Comparison of ENCODE assay signal across 17 cellular contexts in genomic region chr13:23515116-23515515, GRCh38. TPM values are rescaled to one million over a fixed set of nuclear protein-coding genes. Genes with fewer than 3 reads are reported as not detected.
DNase-seq lines count a peak whose midpoint lies in the region; ATAC-seq, FAIRE-seq and TF ChIP-seq lines count a peak whose summit lies in the region.
"Had no signal": no experiment of that assay in that cellular context is flagged by ENCODE, and none has a peak within 500 bp of the region (broad histone marks: within the 10 kb centered on the region; RNA-seq: fewer than 3 reads in every experiment).

No MANE protein-coding gene starts in this region.

- FAIRE-seq in GM12878 (lab: Jason Lieb, UNC) = no peak
- FAIRE-seq: D721Med, G401.6 had no signal

- H3K27ac Mint-ChIP-seq in nephron progenitor cell = peak overlapping the region; percentile 8
- H3K27ac Mint-ChIP-seq: B cell; CD8-positive, alpha-beta T cell had no signal

- BruUV-seq in GM12878 (replicated peaks; lab: Mats Ljungman, UMichigan) = no TSS peak

- no peak overlapping the region; the same call in 1 of the 2 replicates for H3K27ac ChIP-seq in GM12878 (ENCODE audit: control insufficient read depth, insufficient read depth)
- no peak overlapping the region for H3K27ac ChIP-seq in caudate nucleus (ENCODE audit: low read depth, low read length)
- H3K27ac ChIP-seq: BLaER1 treated with 17β-estradiol and CSF1 and Interleukin-3, amounts not matched to agents 10 nM and 100 nM; GM23248; HL-60 had no signal

- POLR2A ChIA-PET in GM12878 (lab: Charles Lee) = no interaction called here

- RAD21 ChIA-PET in GM12878 (lab: Charles Lee; ENCODE audit: unreplicated experiment) = no interaction called here

- no peaks in the 10 kb centered on the region; a peak in 1 of 4 replicates for H3K27me3 ChIP-seq in GM12878 (replicated peaks in 1 of 2; ENCODE audit: control insufficient read depth in 2 of 2, insufficient read depth in 2 of 2, low read length in 1 of 2)
- H3K27me3 ChIP-seq: BLaER1 treated with 17β-estradiol and CSF1 and Interleukin-3, amounts not matched to agents 10 nM and 100 nM had no signal

- SMC1A ChIA-PET in GM12878 (lab: Charles Lee; ENCODE audit: uncharacterized antibody, unreplicated experiment) = no interaction called here

- no peaks in the 10 kb centered on the region for H3K79me2 ChIP-seq in GM12878 (ENCODE audit: control insufficient read depth, insufficient read depth, low read length)

- CTCF ChIA-PET in GM12878 (lab: Yijun Ruan, JAX) = interaction anchor here (1.0 kb wide), 1 partner anchor 404 kb away, joined by 3 read pairs; no protein-coding TSS in a partner anchor

- no peak for ATAC-seq in GM12878
- no peak for ATAC-seq in GM21515 (IDR thresholded peaks at IDR 0.05; ENCODE audit: unreplicated experiment)
- no peak for ATAC-seq in omental fat pad (ENCODE audit: low FRiP score)
- ATAC-seq: CD8-positive, alpha-beta T cell had no signal

- no peak for TF ChIP-seq POLR2A in GM12878 (IDR thresholded peaks at IDR 0.05; ENCODE audit: low read depth, low read length)

- H3K36me3 ChIP-seq in GM12878 (ENCODE audit: control insufficient read depth in 2 of 2, insufficient read depth in 2 of 2, low read length in 1 of 2) = no peaks in the 10 kb centered on the region
- H3K36me3 ChIP-seq: BLaER1 treated with 17β-estradiol and CSF1 and Interleukin-3, amounts not matched to agents 10 nM and 100 nM; HAP-1 had no signal

- H3K4me1 ChIP-seq in GM12878 (ENCODE audit: control insufficient read depth, insufficient read depth, low read length) = peaks cover 12% of the 10 kb centered on the region
- H3K4me1 ChIP-seq: BLaER1 treated with 17β-estradiol and CSF1 and Interleukin-3, amounts not matched to agents 10 nM and 100 nM; HAP-1 had no signal

- DNase-seq in NCI-H748 (lab: John Stamatoyannopoulos, UW; ENCODE audit: unreplicated experiment) (peak; percentile 30), NCI-H748 treated with DMSO at 0.1 percent for 48 hours (lab: John Stamatoyannopoulos, UW) (no peak), GM12878 (ENCODE audit: low read depth, low spot score) (no peak), nephron progenitor cell (no peak), omental fat pad (ENCODE audit: low spot score) (no peak), caudate nucleus (lab: John Stamatoyannopoulos, UW) (no peak)
- DNase-seq: 8988T; Caco-2; CD8-positive, alpha-beta T cell; GM23248 had no signal

- TF ChIP-seq EP300 in GM12878 (IDR thresholded peaks at IDR 0.05; ENCODE audit: borderline replicate concordance in 1 of 2, control insufficient read depth in 1 of 2, low read depth in 2 of 2, low read length in 2 of 2) = no peak

- peaks cover 4% of the 10 kb centered on the region for H3K9me3 Mint-ChIP-seq in nephron progenitor cell
- H3K9me3 Mint-ChIP-seq: CD8-positive, alpha-beta T cell had no signal

- no peaks in the 10 kb centered on the region for H4K20me1 ChIP-seq in GM12878 (ENCODE audit: control insufficient read depth, insufficient read depth)
- H4K20me1 ChIP-seq: BLaER1 treated with 17β-estradiol and CSF1 and Interleukin-3, amounts not matched to agents 10 nM and 100 nM had no signal

- H3K4me1 Mint-ChIP-seq in nephron progenitor cell = peaks cover 61% of the 10 kb centered on the region
- H3K4me1 Mint-ChIP-seq: B cell had no signal

- no peak overlapping the region for H3K4me2 ChIP-seq in GM12878 (ENCODE audit: control insufficient read depth, insufficient read depth)
- H3K4me2 ChIP-seq: BLaER1 treated with 17β-estradiol and CSF1 and Interleukin-3, amounts not matched to agents 10 nM and 100 nM had no signal

- H3K27me3 Mint-ChIP-seq in nephron progenitor cell (ENCODE audit: low read depth, poor library complexity) = peaks cover 6% of the 10 kb centered on the region

- intact Hi-C loops in GM12878 (cut with micrococcal nuclease; ENCODE audit: unreplicated experiment) = no loop called here

- H3K4me3 Mint-ChIP-seq in nephron progenitor cell = no peak overlapping the region
- H3K4me3 Mint-ChIP-seq: B cell; CD8-positive, alpha-beta T cell had no signal

- no peak for TF ChIP-seq CTCF in GM12878 (IDR thresholded peaks at IDR 0.05 in 2 of 3, conservative IDR thresholded peaks at IDR 0.05 in 1 of 3; ENCODE audit: control insufficient read depth in 2 of 3, extremely low read depth in 1 of 3, insufficient read depth in 1 of 3, low read depth in 3 of 3, low read length in 3 of 3)
- no peak for TF ChIP-seq CTCF in nephron progenitor cell (IDR thresholded peaks at IDR 0.05)
- TF ChIP-seq CTCF in omental fat pad (IDR thresholded peaks at IDR 0.05) = no peak

- in situ Hi-C loops in GM12878 (cut with MboI) = no loop called here

- no peak overlapping the region for H3K4me3 ChIP-seq in GM12878
- H3K4me3 ChIP-seq: BLaER1 treated with 17β-estradiol and CSF1 and Interleukin-3, amounts not matched to agents 10 nM and 100 nM; GM23248; HAP-1 had no signal

- WGBS in GM12878 (ENCODE audit: insufficient coverage, insufficient replicate concordance, low lambda C conversion rate, missing lambda C conversion rate) = 5% methylated on average over 2 of the region's 2 CpGs

- no peak overlapping the region for H3K9ac ChIP-seq in GM12878 (ENCODE audit: control insufficient read depth, insufficient read depth, low read length)
- H3K9ac ChIP-seq: BLaER1 treated with 17β-estradiol and CSF1 and Interleukin-3, amounts not matched to agents 10 nM and 100 nM; GM23248 had no signal

- no peaks in the 10 kb centered on the region for H3K9me3 ChIP-seq in GM12878 (replicated peaks; ENCODE audit: control insufficient read depth, insufficient read depth, low read length)
- H3K9me3 ChIP-seq: BLaER1 treated with 17β-estradiol and CSF1 and Interleukin-3, amounts not matched to agents 10 nM and 100 nM; Caco-2; HAP-1 had no signal

- TF ChIP-seq RAD21 in GM12878 (IDR thresholded peaks at IDR 0.05; ENCODE audit: insufficient read depth, low read depth, low read length) = no peak

- no peaks in the 10 kb centered on the region for H3K36me3 Mint-ChIP-seq in nephron progenitor cell (ENCODE audit: low read depth)
- H3K36me3 Mint-ChIP-seq: CD8-positive, alpha-beta T cell had no signal

- H2AFZ ChIP-seq in GM12878 (ENCODE audit: control insufficient read depth, low read depth, low read length) = peak overlapping the region; percentile 36
- H2AFZ ChIP-seq: GM23248 had no signal

TF ChIP-seq in GM12878, 131 proteins besides CTCF, POLR2A, EP300 and RAD21 (continues in another document):
- TF ChIP-seq IKZF1 (conservative IDR thresholded peaks at IDR 0.05) = no peak
- no peak for TF ChIP-seq NFXL1 (IDR thresholded peaks at IDR 0.05; ENCODE audit: borderline replicate concordance)
- TF ChIP-seq MXI1 (IDR thresholded peaks at IDR 0.05; ENCODE audit: low read depth, low read length) = no peak
- no peak for TF ChIP-seq MYB (IDR thresholded peaks at IDR 0.05; ENCODE audit: borderline replicate concordance, low read depth, low read length)
- TF ChIP-seq GATAD2B (conservative IDR thresholded peaks at IDR 0.05; ENCODE audit: low read depth) = no peak
- TF ChIP-seq BMI1 (IDR thresholded peaks at IDR 0.05; ENCODE audit: borderline replicate concordance) = no peak
- no peak for TF ChIP-seq HDAC6 (IDR thresholded peaks at IDR 0.05; ENCODE audit: unreplicated experiment)
- no peak for TF ChIP-seq MTA3 (IDR thresholded peaks at IDR 0.05; ENCODE audit: borderline replicate concordance, low read length)
- no peak for TF ChIP-seq CREM (IDR thresholded peaks at IDR 0.05; ENCODE audit: low read depth)
- TF ChIP-seq IKZF2 (IDR thresholded peaks at IDR 0.05) = no peak
- TF ChIP-seq ETV6 (conservative IDR thresholded peaks at IDR 0.05 in 1 of 2, IDR thresholded peaks at IDR 0.05 in 1 of 2; ENCODE audit: borderline replicate concordance in 1 of 2, low read depth in 1 of 2) = no peak
- TF ChIP-seq SP1 (IDR thresholded peaks at IDR 0.05; ENCODE audit: low read depth, low read length) = no peak
- TF ChIP-seq ZSCAN29 (IDR thresholded peaks at IDR 0.05) = no peak
- TF ChIP-seq ZBTB33 (IDR thresholded peaks at IDR 0.05) = no peak

RNA-seq across cellular contexts. Expression of gene TNFRSF19, which starts 55.1 kb away (rescaled TPM):
- total RNA-seq in GM12878 (2013; cell fraction: nucleolus; rRNA removed) = 34.1 and 37.8 TPM in 2 replicates
- total RNA-seq in GM12878 (2014; rRNA removed) (29.8 and 35.1 TPM in 2 replicates), GM12878 (2014; rRNA removed; fragmentation: Illumina TruSeq; extraction: Trizol) (34.3 and 34.4 TPM in 2 replicates), GM12878 (2021) (40.5 and 41.4 TPM in 2 replicates), omental fat pad (1 to 10 TPM; 1.3 to 6.5 (median 2.8) TPM)
- polyA plus RNA-seq in GM12878 (2011; ENCODE audit: low read depth) = 26.7 TPM
- polyA plus RNA-seq in GM12878 (2011; rRNA removed) (26.3 and 37.7 TPM in 2 replicates), GM12878 (2014; fragmentation: Illumina TruSeq; extraction: Trizol) (43.3 and 52.1 TPM in 2 replicates), GM12878 (2014; fragmentation: Nextera tagmentation; extraction: Ambion mirVana) (10 to 100 TPM; 16.4 to 17.4 TPM), GM12878 (2014; rRNA removed) (32.5 and 36.4 TPM in 2 replicates), GM12878 (2016; fragmentation: Nextera tagmentation; extraction: Ambion mirVana) (10 to 100 TPM; 44.1 to 46.2 TPM)
- polyA plus RNA-seq in GM12878 (2011; cell fraction: cytosol; rRNA removed) = 17.5 and 18.5 TPM in 2 replicates
- polyA plus RNA-seq in GM12878 (2011; cell fraction: nucleus; rRNA removed) = 24.6 and 30.7 TPM in 2 replicates
- polyA plus RNA-seq in GM12878 (2012) = 30.9 and 49.8 TPM in 2 replicates
- polyA minus RNA-seq in GM12878 (2011; rRNA and poly(A)+ RNA removed) = 25.6 and 35.8 TPM in 2 replicates
- 8.7 and 9.7 TPM in 2 replicates for polyA minus RNA-seq in GM12878 (2011; cell fraction: cytosol; rRNA and poly(A)+ RNA removed)
- polyA minus RNA-seq in GM12878 (2011; cell fraction: nucleus; rRNA and poly(A)+ RNA removed) = 14.4 and 16.5 TPM in 2 replicates
- total RNA-seq: B cell; CD8-positive, alpha-beta T cell had no signal

Comparison
In these comparisons a context has a peak if more than half of its experiments do, and no peak if none do; other contexts are left out.
1. RNA of gene TNFRSF19, which starts 55.1 kb away (total RNA-seq): 29.8 to 41.4 TPM in GM12878; 1.3 to 6.5 TPM in omental fat pad; every median in the first group is over 4 times any median in the second.